ENCODE assay signal across 8 cellular contexts in the genomic region with DNA sequence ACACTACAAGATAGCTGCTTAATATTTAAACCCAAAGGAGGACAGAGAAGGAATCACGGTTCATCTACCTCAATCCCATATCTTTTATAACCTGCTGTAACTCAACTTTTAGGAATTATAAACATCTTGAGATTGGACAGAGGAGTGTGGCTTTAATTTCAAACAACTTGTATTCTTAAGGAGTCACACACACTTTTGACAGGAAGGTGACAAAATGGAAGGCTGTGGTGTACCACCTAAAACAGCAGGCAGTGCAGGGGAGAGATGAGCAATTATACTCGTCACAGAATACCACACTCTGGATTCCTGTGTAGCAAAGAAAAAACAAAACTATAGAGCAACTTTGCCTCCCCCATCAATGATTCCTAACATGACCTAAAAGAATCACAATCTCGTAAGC.
DNase-seq lines count a peak whose midpoint lies in the region; ATAC-seq and TF ChIP-seq lines count a peak whose summit lies in the region.

No MANE protein-coding gene starts in this region.

- H3K27ac ChIP-seq in aorta (ENCODE audit: low read depth in 1 of 2, low read length in 2 of 2) (no peak overlapping the region), GM23248 (no peak overlapping the region)

- H3K36me3 Mint-ChIP-seq in activated B cell treated with CpG ODN at 0.5 μM for 24 hours (ENCODE audit: low read depth) = peaks cover 3% of the 10 kb centered on the region

- H3K4me1 Mint-ChIP-seq in activated B cell treated with CpG ODN at 0.5 μM for 24 hours = peaks cover 54% of the 10 kb centered on the region

- POLR2A ChIA-PET in activated B cell treated with CpG ODN at 0.5 μM for 24 hours (lab: Charles Lee) = interaction anchor here (0.7 kb wide), 1 partner anchor 86 kb away, joined by 5 read pairs; no protein-coding TSS in a partner anchor

- TF ChIP-seq CTCF in activated B cell treated with CpG ODN at 0.5 μM for 24 hours (IDR thresholded peaks at IDR 0.05) = no peak

- no peaks in the 10 kb centered on the region for H3K9me3 Mint-ChIP-seq in activated B cell treated with CpG ODN at 0.5 μM for 24 hours

- H3K27me3 ChIP-seq in aorta (ENCODE audit: control insufficient read depth in 1 of 2, insufficient read depth in 2 of 2, low read length in 1 of 2) (no peaks in the 10 kb centered on the region), GM23248 (replicated peaks; ENCODE audit: insufficient read depth) (no peaks in the 10 kb centered on the region)

- no peak overlapping the region for H3K4me2 ChIP-seq in GM23248 (ENCODE audit: unreplicated experiment)

- H3K4me1 ChIP-seq in aorta (ENCODE audit: control insufficient read depth in 1 of 2, insufficient read depth in 2 of 2, low read length in 2 of 2) = peaks cover 0 to 6% of the 10 kb centered on the region in 2 donors
- peaks cover 8% of the 10 kb centered on the region; the same call in 1 of the 2 replicates for H3K4me1 ChIP-seq in GM23248 (ENCODE audit: insufficient read depth)

- 85 to 91% methylated on average over 3 of the region's 3 CpGs for WGBS in aorta, 2 donors
- 94 to 95% methylated on average over 3 of the region's 3 CpGs for WGBS in GM23248 (ENCODE audit: low coverage in 1 of 2, low lambda C conversion rate in 2 of 2, missing lambda C conversion rate in 2 of 2), 2 experiments

- H3K27me3 Mint-ChIP-seq in activated B cell treated with CpG ODN at 0.5 μM for 24 hours = no peaks in the 10 kb centered on the region

- H3K36me3 ChIP-seq in aorta (ENCODE audit: control insufficient read depth in 1 of 2, insufficient read depth in 2 of 2, low read length in 1 of 2) (no peaks in the 10 kb centered on the region), GM23248 (ENCODE audit: low read depth) (0 out of 2 replicates have a peak, but pooled peaks cover 7% of the 10 kb centered on the region)

- CTCF ChIA-PET in activated B cell treated with CpG ODN at 0.5 μM for 24 hours (lab: Charles Lee) = no interaction called here

- no peak for DNase-seq in activated B cell treated with CpG ODN at 0.5 μM for 24 hours
- peak; percentile 40 for DNase-seq in non-pigmented ciliary epithelial cell (ENCODE audit: low read depth)
- no peak for DNase-seq in NCI-H510A (lab: John Stamatoyannopoulos, UW)
- no peak for DNase-seq in cortex of kidney (lab: John Stamatoyannopoulos, UW)
- no peak for DNase-seq in aorta
- no peak for DNase-seq in GM23248

- no peaks in the 10 kb centered on the region for H3K9me3 ChIP-seq in aorta (ENCODE audit: control insufficient read depth, low read length)
- H3K9me3 ChIP-seq in GM23248 (ENCODE audit: low read depth) = no peaks in the 10 kb centered on the region

- H2AFZ ChIP-seq in GM23248 = no peak overlapping the region

- H3K4me3 ChIP-seq in aorta (ENCODE audit: low read length in 2 of 2) = no peak overlapping the region
- no peak overlapping the region for H3K4me3 ChIP-seq in GM23248

- H3K79me2 ChIP-seq in GM23248 (ENCODE audit: insufficient read depth) = peaks cover 65% of the 10 kb centered on the region

- in situ Hi-C loops in GM23248 (cut with MboI) = no loop called here

- H4K20me1 ChIP-seq in GM23248 (ENCODE audit: insufficient read depth) = no peaks in the 10 kb centered on the region

- no peak overlapping the region for H3K9ac ChIP-seq in GM23248

- no peaks in the 10 kb centered on the region for H3K9me2 ChIP-seq in GM23248 (ENCODE audit: insufficient read depth)

- ATAC-seq in GM18867 (IDR thresholded peaks at IDR 0.05; ENCODE audit: unreplicated experiment) = peak; percentile 73
- peak; percentile 67 for ATAC-seq in HG02798 (IDR thresholded peaks at IDR 0.05; ENCODE audit: poor library complexity, unreplicated experiment)
- ATAC-seq in activated B cell treated with CpG ODN at 0.5 μM for 24 hours (ENCODE audit: low read depth) = peak; percentile 60
- no peak for ATAC-seq in aorta (ENCODE audit: low FRiP score)

- peaks cover 12% of the 10 kb centered on the region; the same call in 1 of the 2 replicates for H3F3A ChIP-seq in GM23248 (ENCODE audit: insufficient read depth)

- H3K27ac Mint-ChIP-seq in activated B cell treated with CpG ODN at 0.5 μM for 24 hours = peak overlapping the region; percentile 71

- intact Hi-C loops in activated B cell treated with CpG ODN at 0.5 μM for 24 hours (cut with micrococcal nuclease) (loop anchor here (1.0 kb wide), 1 partner anchor 13 kb away; no protein-coding TSS in a partner anchor), aorta (cut with DNase I) (no loop called here)

- peak overlapping the region; percentile 6 for H3K4me3 Mint-ChIP-seq in activated B cell treated with CpG ODN at 0.5 μM for 24 hours
